ENCODE assay signal across 10 cellular contexts in genomic region chr3:45026038-45026437, GRCh38. TPM values are rescaled to one million over a fixed set of nuclear protein-coding genes. Genes with fewer than 3 reads are reported as not detected.
A peak's percentile ranks its signal among the peaks of the same experiment; 100 is the strongest.
DNase-seq lines count a peak whose midpoint lies in the region; ATAC-seq and TF ChIP-seq lines count a peak whose summit lies in the region.
"Had no signal": no experiment of that assay in that cellular context is flagged by ENCODE, and none has a peak within 500 bp of the region (broad histone marks: within the 10 kb centered on the region; RNA-seq: fewer than 3 reads in every experiment).

Gene CLEC3B (plus strand): TSS chr3:45026303. CDS start chr3:45026363, 60 bp downstream.

- H3K4me3 ChIP-seq in IMR-90 (ENCODE audit: insufficient read depth, low read depth, low read length): no peak within 1 kb of the TSS
- H3K4me3 ChIP-seq in colonic mucosa: no peak within 1 kb of the TSS
- H3K4me3 ChIP-seq in right lobe of liver: peak within 1 kb of the TSS; percentile 8 to 28 (median 16)
- H3K4me3 ChIP-seq in subcutaneous abdominal adipose tissue (ENCODE audit: low read depth in 1 of 5, low read length in 5 of 5): peak within 1 kb of the TSS; percentile 65 to 90 (median 80)

- peak; percentile 67 for ATAC-seq in IMR-90 (ENCODE audit: low read depth)
- ATAC-seq in right lobe of liver: peak; percentile 64 to 77 (median 70)

- peak within 1 kb of the TSS; percentile 49 for H2AK5ac ChIP-seq in IMR-90 (ENCODE audit: low read depth, low read length)

- in situ Hi-C loops in IMR-90 (cut with MboI; ENCODE audit: low sequenced_read_pairs): loop anchor here (25.0 kb wide), 1 partner anchor 1061 kb away; no protein-coding TSS in a partner anchor

- no peak for TF ChIP-seq POLR2A in IMR-90 (IDR thresholded peaks at IDR 0.05; ENCODE audit: low read depth, low read length)
- TF ChIP-seq POLR2A in right lobe of liver (IDR thresholded peaks at IDR 0.05): no peak

- H3K23ac ChIP-seq in IMR-90 (ENCODE audit: low read depth, low read length): peak within 1 kb of the TSS; percentile 62; the same call in 1 of the 2 replicates

- H3K36me3 ChIP-seq in IMR-90 (ENCODE audit: control insufficient read depth, insufficient read depth, low read length): no peaks in the 10 kb centered on the region
- H3K36me3 ChIP-seq in colonic mucosa: no peaks in the 10 kb centered on the region
- no peaks in the 10 kb centered on the region for H3K36me3 ChIP-seq in right lobe of liver
- H3K36me3 ChIP-seq in subcutaneous abdominal adipose tissue (ENCODE audit: control insufficient read depth in 5 of 5, insufficient read depth in 5 of 5, low read length in 5 of 5): peaks cover 0 to 17% (median 12%) of the 10 kb centered on the region in 5 donors

- H3K4me1 ChIP-seq in IMR-90 (ENCODE audit: control insufficient read depth, insufficient read depth, low read length) (peaks cover 12% of the 10 kb centered on the region), colonic mucosa (peaks cover 4% of the 10 kb centered on the region), right lobe of liver (no peaks in the 10 kb centered on the region), subcutaneous abdominal adipose tissue (ENCODE audit: control insufficient read depth in 5 of 5, insufficient read depth in 5 of 5, low read length in 5 of 5) (peaks cover 15 to 80% (median 76%) of the 10 kb centered on the region in 5 donors)

- peak within 1 kb of the TSS; percentile 18; the same call in 1 of the 2 replicates for H3K18ac ChIP-seq in IMR-90 (ENCODE audit: low read depth, low read length)

- DNase-seq in IMR-90 (peak; percentile 78), colonic mucosa (peak; percentile 44), right lobe of liver (peak in 2 of 3 donors; percentile 41 to 55), midbrain (lab: John Stamatoyannopoulos, UW) (no peak), cerebellar nuclear complex (lab: John Stamatoyannopoulos, UW) (no peak)
- no peak for DNase-seq in activated CD4-positive, alpha-beta T cell treated with anti-CD3 and anti-CD28 coated beads for 1 hour
- no peak for DNase-seq in NK-92 treated with Interleukin-12 subunit alpha and Interleukin-12 subunit beta, amount 100 ng/mL, for 24 hours (lab: John Stamatoyannopoulos, UW)
- DNase-seq: activated naive CD4-positive, alpha-beta T cell treated with anti-CD3 and anti-CD28 coated beads, Interleukin-2, amount 10 ng/mL, durations not matched to agents 7 days and 5 days; NCI-H1930 had no signal

- peak within 1 kb of the TSS; percentile 23; the same call in 1 of the 2 replicates for H3K14ac ChIP-seq in IMR-90 (replicated peaks; ENCODE audit: low read depth, low read length)

- H2AFZ ChIP-seq in IMR-90 (replicated peaks; ENCODE audit: low read length, poor library complexity): peak within 1 kb of the TSS; percentile 60

- H3K9ac ChIP-seq in IMR-90 (ENCODE audit: low read depth, low read length) (no peak within 1 kb of the TSS), colonic mucosa (ENCODE audit: low read depth in 2 of 2, low read length in 2 of 2) (peak within 1 kb of the TSS in 1 of 2 donors; percentile 35), subcutaneous abdominal adipose tissue (ENCODE audit: low read length in 5 of 5) (peak within 1 kb of the TSS; percentile 57 to 80 (median 68))

- BruUV-seq in IMR-90 (replicated peaks; lab: Mats Ljungman, UMichigan): no TSS peak

- H3K27me3 ChIP-seq in IMR-90 (ENCODE audit: control insufficient read depth, insufficient read depth, low read length) (no peaks in the 10 kb centered on the region), colonic mucosa (no peaks in the 10 kb centered on the region), right lobe of liver (no peaks in the 10 kb centered on the region), subcutaneous abdominal adipose tissue (ENCODE audit: control insufficient read depth in 5 of 5, insufficient read depth in 4 of 5, low read length in 5 of 5) (no peaks in the 10 kb centered on the region)

- no peak within 1 kb of the TSS for H2BK5ac ChIP-seq in IMR-90 (ENCODE audit: low read depth, low read length, poor library complexity, severe bottlenecking)

- H3K27ac ChIP-seq in IMR-90 (ENCODE audit: insufficient read depth, low read length): no peak within 1 kb of the TSS
- peak within 1 kb of the TSS; percentile 32 for H3K27ac ChIP-seq in colonic mucosa
- H3K27ac ChIP-seq in right lobe of liver: peak within 1 kb of the TSS in 2 of 3 donors; percentile 15 to 43
- H3K27ac ChIP-seq in subcutaneous abdominal adipose tissue (ENCODE audit: low read depth, low read length): peak within 1 kb of the TSS; percentile 93

- H3K56ac ChIP-seq in IMR-90 (ENCODE audit: extremely low read depth, insufficient read depth, low read length): no peak within 1 kb of the TSS

- H4K5ac ChIP-seq in IMR-90 (ENCODE audit: low read depth, low read length): no peak within 1 kb of the TSS

- no peaks in the 10 kb centered on the region for H4K20me1 ChIP-seq in IMR-90 (ENCODE audit: insufficient read depth, low read length)

- 10% methylated on average over 2 of the region's 13 CpGs; no CpG with 5 or more reads in 1 of the 2 experiments for WGBS in IMR-90 (ENCODE audit: extremely low coverage in 2 of 2, insufficient read length in 1 of 2), 2 experiments
- 20% methylated on average over 3 of the region's 13 CpGs for WGBS in right lobe of liver (ENCODE audit: insufficient coverage, low coverage, low lambda C conversion rate, missing lambda C conversion rate)

- H4K91ac ChIP-seq in IMR-90 (ENCODE audit: insufficient read depth, low read depth, low read length): peak within 1 kb of the TSS; percentile 70

- H4K8ac ChIP-seq in IMR-90 (ENCODE audit: low read depth in 2 of 2, low read length in 2 of 2): peak within 1 kb of the TSS in 1 of 2 experiments; percentile 12; a peak in 1 of 4 replicates

- intact Hi-C loops in IMR-90 (cut with micrococcal nuclease): no loop called here
- intact Hi-C loops in colonic mucosa (cut with DNase I): no loop called here
- intact Hi-C loops in right lobe of liver (cut with DNase I): no loop called here

- H2AK9ac ChIP-seq in IMR-90 (replicated peaks; ENCODE audit: low read depth, low read length, poor library complexity): peak within 1 kb of the TSS; percentile 59

- dilution Hi-C loops in IMR-90 (cut with HindIII; ENCODE audit: low sequenced_read_pairs, unreplicated experiment): loop anchor here (25.0 kb wide), 1 partner anchor 486 kb away; no protein-coding TSS in a partner anchor

- peak within 1 kb of the TSS; percentile 48 for H2BK20ac ChIP-seq in IMR-90 (ENCODE audit: low read depth, low read length)

- peaks cover 11% of the 10 kb centered on the region for H3K9me1 ChIP-seq in IMR-90 (ENCODE audit: insufficient read depth, low read length)

- peak within 1 kb of the TSS; percentile 65 for H3K4ac ChIP-seq in IMR-90 (ENCODE audit: low read depth, low read length)

- peak within 1 kb of the TSS; percentile 38 for H2BK120ac ChIP-seq in IMR-90 (ENCODE audit: low read depth, low read length)

- peak within 1 kb of the TSS; percentile 25; the same call in 1 of the 2 replicates for H3K4me2 ChIP-seq in IMR-90 (ENCODE audit: low read depth, low read length)

- no peaks in the 10 kb centered on the region for H3K9me3 ChIP-seq in IMR-90 (ENCODE audit: control insufficient read depth, insufficient read depth, low read length)
- no peaks in the 10 kb centered on the region for H3K9me3 ChIP-seq in colonic mucosa
- H3K9me3 ChIP-seq in right lobe of liver: no peaks in the 10 kb centered on the region
- no peaks in the 10 kb centered on the region for H3K9me3 ChIP-seq in subcutaneous abdominal adipose tissue (ENCODE audit: control insufficient read depth in 5 of 5, low read length in 5 of 5)

- POLR2A ChIA-PET in IMR-90 (lab: Charles Lee; ENCODE audit: unreplicated experiment): no interaction called here

- no peak for TF ChIP-seq RAD21 in IMR-90 (IDR thresholded peaks at IDR 0.05; ENCODE audit: low read length)

- H3K79me1 ChIP-seq in IMR-90 (ENCODE audit: low read depth in 1 of 2, low read length in 2 of 2): no peaks in the 10 kb centered on the region

- CTCF ChIA-PET in IMR-90 (lab: Yijun Ruan, JAX): interaction anchor here (0.5 to 1.4 kb wide), 2 partner anchors 14 to 791 kb away, joined by 3 to 4 read pairs; no protein-coding TSS in a partner anchor

- H2BK15ac ChIP-seq in IMR-90 (ENCODE audit: low read depth, low read length): peak within 1 kb of the TSS; percentile 20; the same call in 1 of the 3 replicates

- TF ChIP-seq CTCF in IMR-90 (conservative IDR thresholded peaks at IDR 0.05; ENCODE audit: low read depth, low read length) (no peak), colonic mucosa (IDR thresholded peaks at IDR 0.05) (no peak), right lobe of liver (IDR thresholded peaks at IDR 0.05) (no peak)

TF ChIP-seq in IMR-90, 13 proteins besides CTCF, POLR2A, EP300 and RAD21 (continues in another document):
- no peak for TF ChIP-seq RFX5 (IDR thresholded peaks at IDR 0.05; ENCODE audit: low read depth, low read length)
- TF ChIP-seq CEBPB (IDR thresholded peaks at IDR 0.05; ENCODE audit: low read depth, low read length): no peak
- TF ChIP-seq MAZ (IDR thresholded peaks at IDR 0.05; ENCODE audit: borderline replicate concordance, low read depth, low read length): no peak
- no peak for TF ChIP-seq NFE2L2 (IDR thresholded peaks at IDR 0.05; ENCODE audit: low read depth, low read length)
- no peak for TF ChIP-seq SMC3 (IDR thresholded peaks at IDR 0.05; ENCODE audit: low read depth, low read length)
- TF ChIP-seq RCOR1 (IDR thresholded peaks at IDR 0.05; ENCODE audit: insufficient replicate concordance, low read length): no peak
- TF ChIP-seq CHD1 (IDR thresholded peaks at IDR 0.05; ENCODE audit: low read depth, low read length): no peak
- TF ChIP-seq MXI1 (IDR thresholded peaks at IDR 0.05; ENCODE audit: borderline replicate concordance, low read depth, low read length): no peak
- TF ChIP-seq MAFK (IDR thresholded peaks at IDR 0.05; ENCODE audit: low read depth, low read length): no peak
- TF ChIP-seq USF2 (IDR thresholded peaks at IDR 0.05; ENCODE audit: low read depth, low read length): no peak

RNA-seq across cellular contexts. Expression of gene CLEC3B, which starts in this region (rescaled TPM):
- 1.9 and 3.6 TPM in 2 replicates for total RNA-seq in IMR-90 (2012; rRNA removed)
- polyA plus RNA-seq in IMR-90 (2012; rRNA removed): 13.2 and 13.8 TPM in 2 replicates
- 20.2 and 52.4 TPM in 2 replicates for polyA plus RNA-seq in IMR-90 (2012; cell fraction: cytosol; rRNA removed)
- polyA plus RNA-seq in IMR-90 (2012; cell fraction: nucleus; rRNA removed; ENCODE audit: low replicate concordance): 7.8 and 10.6 TPM in 2 replicates
- 10 to 100 TPM in 1 of 2 donors, 1 to 10 TPM in 1; 9.6 to 28.9 TPM for total RNA-seq in colonic mucosa
- total RNA-seq in right lobe of liver: 10 to 100 TPM; 14.4 to 22.1 (median 19.6) TPM

Comparison
In these comparisons a context has a peak if more than half of its experiments do, and no peak if none do; other contexts are left out.
1. DNase-seq: peak in IMR-90 (single experiment), colonic mucosa (single experiment) and right lobe of liver (2 of 3); none in midbrain (single experiment), activated CD4-positive, alpha-beta T cell treated with anti-CD3 and anti-CD28 coated beads for 1 hour (single experiment), cerebellar nuclear complex (0 of 2) and NK-92 treated with Interleukin-12 subunit alpha and Interleukin-12 subunit beta, amount 100 ng/mL, for 24 hours (single experiment).
2. H3K4me3 ChIP-seq: peak in right lobe of liver (3 of 3) and subcutaneous abdominal adipose tissue (5 of 5); none in IMR-90 (single experiment) and colonic mucosa (single experiment).